21 cellular contexts compared by ENCODE assay signal in the genomic region with DNA sequence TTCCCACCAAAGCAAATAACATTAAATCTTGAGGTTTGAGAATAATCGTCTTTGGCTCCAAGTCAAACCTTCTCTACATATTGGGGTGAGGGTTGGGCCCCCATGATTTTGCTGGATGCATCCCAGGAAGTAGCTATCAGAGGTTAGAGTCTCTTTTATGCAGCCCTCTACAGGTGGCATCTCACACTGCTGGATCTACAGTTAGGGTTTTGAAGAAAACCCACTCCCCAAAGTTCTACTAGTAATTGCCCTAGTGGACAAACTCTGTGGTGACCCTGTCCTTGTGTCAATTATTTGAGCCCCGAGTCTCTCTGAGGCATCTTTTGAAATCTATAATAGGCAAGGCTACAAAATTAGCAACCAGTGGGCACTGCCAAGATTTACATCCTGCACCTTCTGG. TPM values are rescaled to one million over a fixed set of nuclear protein-coding genes. Genes with fewer than 3 reads are reported as not detected.
DNase-seq lines count a peak whose midpoint lies in the region; ATAC-seq and TF ChIP-seq lines count a peak whose summit lies in the region.
"Had no signal": no experiment of that assay in that cellular context is flagged by ENCODE, and none has a peak within 500 bp of the region (broad histone marks: within the 10 kb centered on the region; RNA-seq: fewer than 3 reads in every experiment).

No MANE protein-coding gene starts in this region.

- H3K27ac ChIP-seq in VCaP (no peak overlapping the region), temporal lobe (ENCODE audit: low read depth, low read length) (peak overlapping the region; percentile 47)

- H3K4me3 ChIP-seq in H7 (ENCODE audit: insufficient read depth, low read depth, low read length): no peak overlapping the region
- H3K4me3 ChIP-seq: GM12878 had no signal

- no peak for ATAC-seq in naive thymus-derived CD8-positive, alpha-beta T cell
- no peak for ATAC-seq in GM21381 (IDR thresholded peaks at IDR 0.05; ENCODE audit: unreplicated experiment)
- ATAC-seq: GM12878, HCT116 had no signal

- H3K27ac Mint-ChIP-seq in endothelial cell (ENCODE audit: unreplicated experiment): no peak overlapping the region
- no peak overlapping the region for H3K27ac Mint-ChIP-seq in naive thymus-derived CD8-positive, alpha-beta T cell
- H3K27ac Mint-ChIP-seq: CD4-positive, alpha-beta T cell had no signal

- peak; percentile 15 for DNase-seq in H7
- DNase-seq in endothelial cell (ENCODE audit: low spot score): no peak
- DNase-seq in NCI-H2227 treated with DMSO at 0.1 percent for 48 hours (lab: John Stamatoyannopoulos, UW): no peak
- DNase-seq in activated CD4-positive, CD25-positive, alpha-beta regulatory T cell (lab: John Stamatoyannopoulos, UW): no peak
- DNase-seq in naive thymus-derived CD8-positive, alpha-beta T cell: no peak
- DNase-seq: ACHN; BE2C; C1 segment of cervical spinal cord; Caco-2; CD4-positive, alpha-beta T cell; DND-41; EL; KG1 had no signal

- no peak overlapping the region for H3K4me3 Mint-ChIP-seq in endothelial cell (ENCODE audit: unreplicated experiment)
- H3K4me3 Mint-ChIP-seq in naive thymus-derived CD8-positive, alpha-beta T cell: no peak overlapping the region
- H3K4me3 Mint-ChIP-seq: CD4-positive, alpha-beta T cell had no signal

- H3K27me3 Mint-ChIP-seq in endothelial cell (ENCODE audit: unreplicated experiment): no peaks in the 10 kb centered on the region
- H3K27me3 Mint-ChIP-seq in naive thymus-derived CD8-positive, alpha-beta T cell: no peaks in the 10 kb centered on the region
- H3K27me3 Mint-ChIP-seq: CD4-positive, alpha-beta T cell had no signal

- TF ChIP-seq CTCF in VCaP (conservative IDR thresholded peaks at IDR 0.05) (peak; percentile 24; the same call in 1 of the 2 replicates), endothelial cell (IDR thresholded peaks at IDR 0.05; ENCODE audit: unreplicated experiment) (peak; percentile 32)

- POLR2A ChIA-PET in naive thymus-derived CD8-positive, alpha-beta T cell (lab: Charles Lee): no interaction called here

- no peaks in the 10 kb centered on the region for H3K4me1 Mint-ChIP-seq in endothelial cell (ENCODE audit: unreplicated experiment)
- H3K4me1 Mint-ChIP-seq in naive thymus-derived CD8-positive, alpha-beta T cell: peaks cover 0 to 3% (median 0%) of the 10 kb centered on the region in 4 donors

- H3K9me3 Mint-ChIP-seq in endothelial cell (ENCODE audit: unreplicated experiment): no peaks in the 10 kb centered on the region
- peaks cover 4 to 22% (median 11%) of the 10 kb centered on the region in 9 donors for H3K9me3 Mint-ChIP-seq in naive thymus-derived CD8-positive, alpha-beta T cell

- no peaks in the 10 kb centered on the region for H3K36me3 ChIP-seq in H7 (replicated peaks; ENCODE audit: control insufficient read depth, insufficient read depth, low read length)
- H3K36me3 ChIP-seq: BE2C had no signal

- H3K27me3 ChIP-seq in H7 (ENCODE audit: control insufficient read depth, insufficient read depth, low read length): no peaks in the 10 kb centered on the region
- H3K27me3 ChIP-seq: BE2C had no signal

- no peaks in the 10 kb centered on the region for H3K36me3 Mint-ChIP-seq in endothelial cell (ENCODE audit: low read depth, unreplicated experiment)
- H3K36me3 Mint-ChIP-seq in naive thymus-derived CD8-positive, alpha-beta T cell: no peaks in the 10 kb centered on the region

RNA-seq across cellular contexts. Expression of a gene that starts 15.0 kb away (rescaled TPM):
- 0.24 and 0.70 TPM in 2 replicates for total RNA-seq in H7 (2014; rRNA removed; shearing (Covaris generic))
- not detected for total RNA-seq in endothelial cell (ENCODE audit: unreplicated experiment)
- not detected for total RNA-seq in temporal lobe
- total RNA-seq in naive thymus-derived CD8-positive, alpha-beta T cell: not detected
- not detected for polyA plus RNA-seq in naive thymus-derived CD8-positive, alpha-beta T cell
- total RNA-seq: CD4-positive, alpha-beta T cell; G401; HT-29 had no signal
- polyA plus RNA-seq: GM12878 had no signal

RNA-seq across cellular contexts. Expression of a gene that starts 17.5 kb away (rescaled TPM):
- not detected in 2 replicates for total RNA-seq in H7 (2014; rRNA removed; shearing (Covaris generic))
- total RNA-seq in endothelial cell (ENCODE audit: unreplicated experiment) (not detected), temporal lobe (not detected)
- total RNA-seq in naive thymus-derived CD8-positive, alpha-beta T cell: not detected
- not detected for polyA plus RNA-seq in naive thymus-derived CD8-positive, alpha-beta T cell
- total RNA-seq: Caco-2; CD4-positive, alpha-beta T cell; G401; H4; HT-29 had no signal
- polyA plus RNA-seq: GM12878 had no signal

RNA-seq across cellular contexts. Expression of a gene that starts 54.3 kb away (rescaled TPM):
- not detected in 2 replicates for total RNA-seq in H7 (2014; rRNA removed; shearing (Covaris generic))
- total RNA-seq in endothelial cell (ENCODE audit: unreplicated experiment) (not detected), temporal lobe (not detected)
- not detected for total RNA-seq in naive thymus-derived CD8-positive, alpha-beta T cell
- polyA plus RNA-seq in naive thymus-derived CD8-positive, alpha-beta T cell: not detected
- total RNA-seq: CD4-positive, alpha-beta T cell; G401; H4; HT-29 had no signal
- polyA plus RNA-seq: GM12878 had no signal
